Comparison of ENCODE assay signal across 27 cellular contexts in genomic region chr2:99389946-99390345, GRCh38.
DNase-seq lines count a peak whose midpoint lies in the region; ATAC-seq and TF ChIP-seq lines count a peak whose summit lies in the region.
"Had no signal": no experiment of that assay in that cellular context is flagged by ENCODE, and none has a peak within 500 bp of the region (broad histone marks: within the 10 kb centered on the region; RNA-seq: fewer than 3 reads in every experiment).

No MANE protein-coding gene starts in this region.

- TF ChIP-seq CTCF in brain microvascular endothelial cell (IDR thresholded peaks at IDR 0.05; ENCODE audit: low read depth, low read length, missing control alignments): no peak
- no peak for TF ChIP-seq CTCF in nephron progenitor cell (IDR thresholded peaks at IDR 0.05)

- peak overlapping the region; percentile 22 for H3K27ac ChIP-seq in brain microvascular endothelial cell
- H3K27ac ChIP-seq: esophagus squamous epithelium, HL-60, WERI-Rb-1 had no signal

- DNase-seq in activated naive CD4-positive, alpha-beta T cell treated with anti-CD3 and anti-CD28 coated beads, Interleukin-2, amount 10 ng/mL, durations not matched to agents 7 days and 5 days: no peak
- DNase-seq in HCEC 1CT (peak; percentile 43), brain microvascular endothelial cell (no peak), nephron progenitor cell (no peak), glomerular visceral epithelial cell (ENCODE audit: extremely low spot score) (no peak), NCI-H187 (lab: John Stamatoyannopoulos, UW) (no peak)
- DNase-seq: activated CD4-positive, alpha-beta T cell treated with anti-CD3 and anti-CD28 coated beads, Interleukin-2, amount 10 ng/mL, durations not matched to agents 24 days and 14 days; CD4-positive, alpha-beta T cell; DMS153; effector memory CD4-positive, alpha-beta T cell; esophagus squamous epithelium; GDM1; H7; kidney glomerular epithelial cell; NCI-H1092 treated with DMSO at 0.1 percent for 48 hours; NCI-H1930; NCI-H774; OCI-M1; SHP77 treated with DMSO at 0.1 percent for 48 hours; substantia nigra; T-helper 9 cell; WERI-Rb-1 had no signal

- ATAC-seq in GM21390 (IDR thresholded peaks at IDR 0.05; ENCODE audit: unreplicated experiment): no peak

- H3K4me3 ChIP-seq in brain microvascular endothelial cell (ENCODE audit: low read depth, low read length): no peak overlapping the region
- H3K4me3 ChIP-seq: esophagus squamous epithelium, smooth muscle cell had no signal

- peaks cover 8% of the 10 kb centered on the region for H3K36me3 Mint-ChIP-seq in activated naive CD4-positive, alpha-beta T cell treated with anti-CD3 and anti-CD28 coated beads, Interleukin-2, amount 50 U/mL, for 24 hours
- peaks cover 26% of the 10 kb centered on the region for H3K36me3 Mint-ChIP-seq in activated naive CD4-positive, alpha-beta T cell treated with anti-CD3 and anti-CD28 coated beads, Interleukin-2, amount 10 ng/mL, durations not matched to agents 7 days and 5 days
- H3K36me3 Mint-ChIP-seq in nephron progenitor cell (ENCODE audit: low read depth): peaks cover 47% of the 10 kb centered on the region

- no peaks in the 10 kb centered on the region for H3K27me3 Mint-ChIP-seq in activated naive CD4-positive, alpha-beta T cell treated with anti-CD3 and anti-CD28 coated beads, Interleukin-2, amount 50 U/mL, for 24 hours
- no peaks in the 10 kb centered on the region for H3K27me3 Mint-ChIP-seq in activated naive CD4-positive, alpha-beta T cell treated with anti-CD3 and anti-CD28 coated beads, Interleukin-2, amount 10 ng/mL, durations not matched to agents 7 days and 5 days
- no peaks in the 10 kb centered on the region for H3K27me3 Mint-ChIP-seq in nephron progenitor cell (ENCODE audit: low read depth, poor library complexity)
- H3K27me3 Mint-ChIP-seq: activated CD4-positive, alpha-beta T cell treated with anti-CD3 and anti-CD28 coated beads, Interleukin-2, amount 10 ng/mL, durations not matched to agents 24 days and 14 days; CD4-positive, alpha-beta T cell; progenitor cell of endocrine pancreas had no signal

- no peak overlapping the region for H3K4me3 Mint-ChIP-seq in activated naive CD4-positive, alpha-beta T cell treated with anti-CD3 and anti-CD28 coated beads, Interleukin-2, amount 50 U/mL, for 24 hours
- no peak overlapping the region for H3K4me3 Mint-ChIP-seq in activated naive CD4-positive, alpha-beta T cell treated with anti-CD3 and anti-CD28 coated beads, Interleukin-2, amount 10 ng/mL, durations not matched to agents 7 days and 5 days
- no peak overlapping the region for H3K4me3 Mint-ChIP-seq in nephron progenitor cell
- H3K4me3 Mint-ChIP-seq: activated CD4-positive, alpha-beta T cell treated with anti-CD3 and anti-CD28 coated beads, Interleukin-2, amount 10 ng/mL, durations not matched to agents 24 days and 14 days; CD4-positive, alpha-beta T cell had no signal

- H3K27ac Mint-ChIP-seq in activated naive CD4-positive, alpha-beta T cell treated with anti-CD3 and anti-CD28 coated beads, Interleukin-2, amount 50 U/mL, for 24 hours: peak overlapping the region; percentile 51
- H3K27ac Mint-ChIP-seq in activated naive CD4-positive, alpha-beta T cell treated with anti-CD3 and anti-CD28 coated beads, Interleukin-2, amount 10 ng/mL, durations not matched to agents 7 days and 5 days: no peak overlapping the region
- peak overlapping the region; percentile 88 for H3K27ac Mint-ChIP-seq in nephron progenitor cell
- H3K27ac Mint-ChIP-seq: activated CD4-positive, alpha-beta T cell treated with anti-CD3 and anti-CD28 coated beads, Interleukin-2, amount 10 ng/mL, durations not matched to agents 24 days and 14 days; progenitor cell of endocrine pancreas had no signal

- no peaks in the 10 kb centered on the region for H3K9me3 Mint-ChIP-seq in activated naive CD4-positive, alpha-beta T cell treated with anti-CD3 and anti-CD28 coated beads, Interleukin-2, amount 50 U/mL, for 24 hours
- H3K9me3 Mint-ChIP-seq in activated naive CD4-positive, alpha-beta T cell treated with anti-CD3 and anti-CD28 coated beads, Interleukin-2, amount 10 ng/mL, durations not matched to agents 7 days and 5 days: no peaks in the 10 kb centered on the region
- H3K9me3 Mint-ChIP-seq in nephron progenitor cell: no peaks in the 10 kb centered on the region
- H3K9me3 Mint-ChIP-seq: activated CD4-positive, alpha-beta T cell treated with anti-CD3 and anti-CD28 coated beads, Interleukin-2, amount 10 ng/mL, durations not matched to agents 24 days and 14 days; CD4-positive, alpha-beta T cell had no signal

- peaks cover 10% of the 10 kb centered on the region for H3K4me1 Mint-ChIP-seq in activated naive CD4-positive, alpha-beta T cell treated with anti-CD3 and anti-CD28 coated beads, Interleukin-2, amount 50 U/mL, for 24 hours
- H3K4me1 Mint-ChIP-seq in activated naive CD4-positive, alpha-beta T cell treated with anti-CD3 and anti-CD28 coated beads, Interleukin-2, amount 10 ng/mL, durations not matched to agents 7 days and 5 days: no peaks in the 10 kb centered on the region
- no peaks in the 10 kb centered on the region for H3K4me1 Mint-ChIP-seq in nephron progenitor cell

- H3K36me3 ChIP-seq in brain microvascular endothelial cell (replicated peaks): peaks cover 34% of the 10 kb centered on the region

- CTCF ChIA-PET in activated naive CD4-positive, alpha-beta T cell treated with anti-CD3 and anti-CD28 coated beads, Interleukin-2, amount 10 ng/mL, durations not matched to agents 7 days and 5 days (lab: Charles Lee): no interaction called here

- no peaks in the 10 kb centered on the region for H3K27me3 ChIP-seq in brain microvascular endothelial cell (replicated peaks)
- H3K27me3 ChIP-seq: esophagus squamous epithelium had no signal

- in situ Hi-C loops in brain microvascular endothelial cell (cut with HindIII; ENCODE audit: low pct_ligation_motif_present, low sequenced_read_pairs): no loop called here
